In the genomic region with DNA sequence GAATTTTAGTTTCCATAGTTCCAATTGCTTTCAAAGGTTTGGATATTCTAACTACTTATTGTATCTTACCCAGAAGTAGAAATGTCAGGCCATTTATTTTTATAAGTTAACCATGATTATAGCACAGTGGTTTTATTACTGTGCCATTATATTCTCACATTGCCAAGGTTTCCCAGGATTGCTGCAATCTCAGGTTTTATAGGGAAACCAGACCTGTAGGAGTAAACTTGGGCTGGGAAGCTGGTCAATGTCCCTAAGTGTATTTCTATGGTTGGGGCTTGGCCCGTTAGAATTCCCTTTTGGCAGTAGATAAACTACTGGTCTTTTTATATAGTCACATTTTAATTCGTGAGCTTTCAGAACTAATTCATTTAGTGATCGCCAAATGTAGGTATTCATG, we compare ENCODE assay signal across 25 cellular contexts.
DNase-seq lines count a peak whose midpoint lies in the region; ATAC-seq and TF ChIP-seq lines count a peak whose summit lies in the region.
"Had no signal": no experiment of that assay in that cellular context is flagged by ENCODE, and none has a peak within 500 bp of the region (broad histone marks: within the 10 kb centered on the region; RNA-seq: fewer than 3 reads in every experiment).

No MANE protein-coding gene starts in this region.

- H3K4me1 Mint-ChIP-seq in activated CD8-positive, alpha-beta memory T cell treated with anti-CD3 and anti-CD28 coated beads, Interleukin-2, amount 10 ng/mL, durations not matched to agents 7 days and 5 days, result no peaks in the 10 kb centered on the region
- H3K4me1 Mint-ChIP-seq: CD14-positive monocyte; CD4-positive, alpha-beta memory T cell; CD4-positive, CD25-positive, alpha-beta regulatory T cell; CD8-positive, alpha-beta memory T cell had no signal

- no peak overlapping the region for H3K9ac ChIP-seq in colonic mucosa (ENCODE audit: low read depth in 2 of 2, low read length in 2 of 2)
- H3K9ac ChIP-seq: BLaER1 had no signal

- H3K9me3 Mint-ChIP-seq in activated CD8-positive, alpha-beta memory T cell treated with anti-CD3 and anti-CD28 coated beads, Interleukin-2, amount 10 ng/mL, durations not matched to agents 7 days and 5 days (ENCODE audit: low read depth), result peaks cover 7% of the 10 kb centered on the region

- no peak overlapping the region for H3K4me3 Mint-ChIP-seq in activated CD8-positive, alpha-beta memory T cell treated with anti-CD3 and anti-CD28 coated beads, Interleukin-2, amount 10 ng/mL, durations not matched to agents 7 days and 5 days
- H3K4me3 Mint-ChIP-seq: CD14-positive monocyte; CD4-positive, alpha-beta memory T cell; CD4-positive, CD25-positive, alpha-beta regulatory T cell; CD8-positive, alpha-beta memory T cell had no signal

- H3K27me3 ChIP-seq in colonic mucosa, result no peaks in the 10 kb centered on the region
- H3K27me3 ChIP-seq: BE2C, BLaER1 had no signal

- H3K27ac Mint-ChIP-seq in activated CD8-positive, alpha-beta memory T cell treated with anti-CD3 and anti-CD28 coated beads, Interleukin-2, amount 10 ng/mL, durations not matched to agents 7 days and 5 days, result no peak overlapping the region
- H3K27ac Mint-ChIP-seq: CD14-positive monocyte; CD4-positive, alpha-beta memory T cell; CD4-positive, CD25-positive, alpha-beta regulatory T cell; CD8-positive, alpha-beta memory T cell had no signal

- H3K27ac ChIP-seq in VCaP (peak overlapping the region; percentile 24), colonic mucosa (no peak overlapping the region)
- H3K27ac ChIP-seq: BLaER1 had no signal

- TF ChIP-seq CTCF in VCaP (conservative IDR thresholded peaks at IDR 0.05) (no peak), colonic mucosa (IDR thresholded peaks at IDR 0.05) (no peak), mucosa of descending colon (IDR thresholded peaks at IDR 0.05) (no peak)

- H3K9me3 ChIP-seq in colonic mucosa (no peaks in the 10 kb centered on the region), mucosa of descending colon (no peaks in the 10 kb centered on the region)
- H3K9me3 ChIP-seq: BE2C, BLaER1 had no signal

- intact Hi-C loops in colonic mucosa (cut with DNase I), result no loop called here
- intact Hi-C loops in mucosa of descending colon (cut with DNase I, micrococcal nuclease), result no loop called here

- CTCF ChIA-PET in activated CD8-positive, alpha-beta memory T cell treated with anti-CD3 and anti-CD28 coated beads, Interleukin-2, amount 10 ng/mL, durations not matched to agents 7 days and 5 days (lab: Charles Lee), result no interaction called here

- no peaks in the 10 kb centered on the region for H3K36me3 Mint-ChIP-seq in activated CD8-positive, alpha-beta memory T cell treated with anti-CD3 and anti-CD28 coated beads, Interleukin-2, amount 10 ng/mL, durations not matched to agents 7 days and 5 days
- H3K36me3 Mint-ChIP-seq: CD14-positive monocyte; CD4-positive, alpha-beta memory T cell; CD4-positive, CD25-positive, alpha-beta regulatory T cell; CD8-positive, alpha-beta memory T cell had no signal

- H3K4me3 ChIP-seq in colonic mucosa (no peak overlapping the region), mucosa of descending colon (no peak overlapping the region)
- H3K4me3 ChIP-seq: BLaER1, GM12878 had no signal

- no peaks in the 10 kb centered on the region for H3K4me1 ChIP-seq in colonic mucosa
- H3K4me1 ChIP-seq in mucosa of descending colon (ENCODE audit: low read depth), result peaks cover 6% of the 10 kb centered on the region
- H3K4me1 ChIP-seq: BE2C, BLaER1 had no signal

- H3K36me3 ChIP-seq in colonic mucosa (no peaks in the 10 kb centered on the region), mucosa of descending colon (ENCODE audit: low read depth) (no peaks in the 10 kb centered on the region)
- H3K36me3 ChIP-seq: BE2C, BLaER1 had no signal

- ATAC-seq in mucosa of descending colon, result peak; percentile 96
- ATAC-seq in activated CD8-positive, alpha-beta memory T cell treated with anti-CD3 and anti-CD28 coated beads, Interleukin-2, amount 10 ng/mL, durations not matched to agents 7 days and 5 days, result no peak
- ATAC-seq in HG02870 (IDR thresholded peaks at IDR 0.05; ENCODE audit: unreplicated experiment), result no peak
- ATAC-seq in HG03196 (IDR thresholded peaks at IDR 0.05; ENCODE audit: unreplicated experiment), result no peak
- ATAC-seq: GM12878 had no signal

- peak; percentile 41 for DNase-seq in colonic mucosa
- DNase-seq in mucosa of descending colon, result peak in 1 of 3 donors; percentile 60
- DNase-seq in activated CD8-positive, alpha-beta memory T cell treated with anti-CD3 and anti-CD28 coated beads, Interleukin-2, amount 10 ng/mL, durations not matched to agents 7 days and 5 days, result no peak
- DNase-seq in SIG-M5 (lab: John Stamatoyannopoulos, UW), result no peak
- DNase-seq: 8988T; ACHN; BE2C; C1 segment of cervical spinal cord; CD4-positive, alpha-beta memory T cell; CD4-positive, CD25-positive, alpha-beta regulatory T cell; CD8-positive, alpha-beta memory T cell; COR-L47; DMS 273 treated with DMSO at 0.1 percent for 48 hours; DMS153; DMS53; DMS79; DND-41; EL; GDM1 had no signal

- H3K27me3 Mint-ChIP-seq in activated CD8-positive, alpha-beta memory T cell treated with anti-CD3 and anti-CD28 coated beads, Interleukin-2, amount 10 ng/mL, durations not matched to agents 7 days and 5 days, result no peaks in the 10 kb centered on the region
- H3K27me3 Mint-ChIP-seq: CD4-positive, alpha-beta memory T cell; CD4-positive, CD25-positive, alpha-beta regulatory T cell; CD8-positive, alpha-beta memory T cell had no signal
